2 cellular contexts compared by ENCODE assay signal in genomic region chr19:6532244-6532999, GRCh38.
TF ChIP-seq lines count a peak whose summit lies in the region.

No MANE protein-coding gene starts in this region.

TF ChIP-seq in SK-N-SH, 30 proteins besides CTCF, POLR2A, EP300 and RAD21 (continued from another document):
- TF ChIP-seq FOXJ3 (CRISPR knock-in tag; IDR thresholded peaks at IDR 0.05) (no peak), REST (IDR thresholded peaks at IDR 0.05; ENCODE audit: low read depth, low read length) (no peak), NFIC (IDR thresholded peaks at IDR 0.05; ENCODE audit: borderline replicate concordance) (no peak), FOSL2 (IDR thresholded peaks at IDR 0.05; ENCODE audit: borderline replicate concordance, low read depth) (no peak)
- TF ChIP-seq, protein P1, sequence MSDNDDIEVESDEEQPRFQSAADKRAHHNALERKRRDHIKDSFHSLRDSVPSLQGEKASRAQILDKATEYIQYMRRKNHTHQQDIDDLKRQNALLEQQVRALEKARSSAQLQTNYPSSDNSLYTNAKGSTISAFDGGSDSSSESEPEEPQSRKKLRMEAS (IDR thresholded peaks at IDR 0.05; ENCODE audit: low read depth), result no peak

TF ChIP-seq in SK-N-SH treated with all-trans-retinoic acid at 6 μM for 48 hours, 23 proteins besides CTCF, POLR2A, EP300 and RAD21 (continued from another document):
- TF ChIP-seq, protein P2, sequence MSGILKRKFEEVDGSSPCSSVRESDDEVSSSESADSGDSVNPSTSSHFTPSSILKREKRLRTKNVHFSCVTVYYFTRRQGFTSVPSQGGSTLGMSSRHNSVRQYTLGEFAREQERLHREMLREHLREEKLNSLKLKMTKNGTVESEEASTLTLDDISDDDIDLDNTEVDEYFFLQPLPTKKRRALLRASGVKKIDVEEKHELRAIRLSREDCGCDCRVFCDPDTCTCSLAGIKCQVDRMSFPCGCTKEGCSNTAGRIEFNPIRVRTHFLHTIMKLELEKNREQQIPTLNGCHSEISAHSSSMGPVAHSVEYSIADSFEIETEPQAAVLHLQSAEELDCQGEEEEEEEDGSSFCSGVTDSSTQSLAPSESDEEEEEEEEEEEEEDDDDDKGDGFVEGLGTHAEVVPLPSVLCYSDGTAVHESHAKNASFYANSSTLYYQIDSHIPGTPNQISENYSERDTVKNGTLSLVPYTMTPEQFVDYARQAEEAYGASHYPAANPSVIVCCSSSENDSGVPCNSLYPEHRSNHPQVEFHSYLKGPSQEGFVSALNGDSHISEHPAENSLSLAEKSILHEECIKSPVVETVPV (CRISPR knock-in tag; IDR thresholded peaks at IDR 0.05), result no peak
- TF ChIP-seq ZFP3 (CRISPR knock-in tag; IDR thresholded peaks at IDR 0.05), result no peak
- TF ChIP-seq, protein P3, sequence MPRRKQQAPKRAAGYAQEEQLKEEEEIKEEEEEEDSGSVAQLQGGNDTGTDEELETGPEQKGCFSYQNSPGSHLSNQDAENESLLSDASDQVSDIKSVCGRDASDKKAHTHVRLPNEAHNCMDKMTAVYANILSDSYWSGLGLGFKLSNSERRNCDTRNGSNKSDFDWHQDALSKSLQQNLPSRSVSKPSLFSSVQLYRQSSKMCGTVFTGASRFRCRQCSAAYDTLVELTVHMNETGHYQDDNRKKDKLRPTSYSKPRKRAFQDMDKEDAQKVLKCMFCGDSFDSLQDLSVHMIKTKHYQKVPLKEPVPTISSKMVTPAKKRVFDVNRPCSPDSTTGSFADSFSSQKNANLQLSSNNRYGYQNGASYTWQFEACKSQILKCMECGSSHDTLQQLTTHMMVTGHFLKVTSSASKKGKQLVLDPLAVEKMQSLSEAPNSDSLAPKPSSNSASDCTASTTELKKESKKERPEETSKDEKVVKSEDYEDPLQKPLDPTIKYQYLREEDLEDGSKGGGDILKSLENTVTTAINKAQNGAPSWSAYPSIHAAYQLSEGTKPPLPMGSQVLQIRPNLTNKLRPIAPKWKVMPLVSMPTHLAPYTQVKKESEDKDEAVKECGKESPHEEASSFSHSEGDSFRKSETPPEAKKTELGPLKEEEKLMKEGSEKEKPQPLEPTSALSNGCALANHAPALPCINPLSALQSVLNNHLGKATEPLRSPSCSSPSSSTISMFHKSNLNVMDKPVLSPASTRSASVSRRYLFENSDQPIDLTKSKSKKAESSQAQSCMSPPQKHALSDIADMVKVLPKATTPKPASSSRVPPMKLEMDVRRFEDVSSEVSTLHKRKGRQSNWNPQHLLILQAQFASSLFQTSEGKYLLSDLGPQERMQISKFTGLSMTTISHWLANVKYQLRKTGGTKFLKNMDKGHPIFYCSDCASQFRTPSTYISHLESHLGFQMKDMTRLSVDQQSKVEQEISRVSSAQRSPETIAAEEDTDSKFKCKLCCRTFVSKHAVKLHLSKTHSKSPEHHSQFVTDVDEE (CRISPR knock-in tag; IDR thresholded peaks at IDR 0.05), result no peak
- no peak for TF ChIP-seq ZNF70 (CRISPR knock-in tag; IDR thresholded peaks at IDR 0.05)
- no peak for TF ChIP-seq CSDC2 (CRISPR knock-in tag; IDR thresholded peaks at IDR 0.05)
- TF ChIP-seq, protein P4, sequence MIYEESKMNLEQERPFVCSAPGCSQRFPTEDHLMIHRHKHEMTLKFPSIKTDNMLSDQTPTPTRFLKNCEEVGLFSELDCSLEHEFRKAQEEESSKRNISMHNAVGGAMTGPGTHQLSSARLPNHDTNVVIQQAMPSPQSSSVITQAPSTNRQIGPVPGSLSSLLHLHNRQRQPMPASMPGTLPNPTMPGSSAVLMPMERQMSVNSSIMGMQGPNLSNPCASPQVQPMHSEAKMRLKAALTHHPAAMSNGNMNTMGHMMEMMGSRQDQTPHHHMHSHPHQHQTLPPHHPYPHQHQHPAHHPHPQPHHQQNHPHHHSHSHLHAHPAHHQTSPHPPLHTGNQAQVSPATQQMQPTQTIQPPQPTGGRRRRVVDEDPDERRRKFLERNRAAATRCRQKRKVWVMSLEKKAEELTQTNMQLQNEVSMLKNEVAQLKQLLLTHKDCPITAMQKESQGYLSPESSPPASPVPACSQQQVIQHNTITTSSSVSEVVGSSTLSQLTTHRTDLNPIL (CRISPR knock-in tag; IDR thresholded peaks at IDR 0.05; ENCODE audit: low read depth), result no peak
- TF ChIP-seq ISL1 (CRISPR knock-in tag; IDR thresholded peaks at IDR 0.05), result no peak
- TF ChIP-seq SNAI2 (CRISPR knock-in tag; IDR thresholded peaks at IDR 0.05), result no peak
- TF ChIP-seq PPARA (CRISPR knock-in tag; IDR thresholded peaks at IDR 0.05; ENCODE audit: borderline replicate concordance), result no peak
- TF ChIP-seq OSR1 (CRISPR knock-in tag; IDR thresholded peaks at IDR 0.05), result no peak
- no peak for TF ChIP-seq RARB (CRISPR knock-in tag; IDR thresholded peaks at IDR 0.05)
- TF ChIP-seq PATZ1 (CRISPR knock-in tag; IDR thresholded peaks at IDR 0.05; ENCODE audit: borderline replicate concordance), result no peak
- TF ChIP-seq ZNF8 (CRISPR knock-in tag; IDR thresholded peaks at IDR 0.05), result no peak
- TF ChIP-seq ZC3H10 (CRISPR knock-in tag; IDR thresholded peaks at IDR 0.05), result no peak
- no peak for TF ChIP-seq ESRRG (CRISPR knock-in tag; IDR thresholded peaks at IDR 0.05)
